1 cellular context compared by ENCODE assay signal in the genomic region with DNA sequence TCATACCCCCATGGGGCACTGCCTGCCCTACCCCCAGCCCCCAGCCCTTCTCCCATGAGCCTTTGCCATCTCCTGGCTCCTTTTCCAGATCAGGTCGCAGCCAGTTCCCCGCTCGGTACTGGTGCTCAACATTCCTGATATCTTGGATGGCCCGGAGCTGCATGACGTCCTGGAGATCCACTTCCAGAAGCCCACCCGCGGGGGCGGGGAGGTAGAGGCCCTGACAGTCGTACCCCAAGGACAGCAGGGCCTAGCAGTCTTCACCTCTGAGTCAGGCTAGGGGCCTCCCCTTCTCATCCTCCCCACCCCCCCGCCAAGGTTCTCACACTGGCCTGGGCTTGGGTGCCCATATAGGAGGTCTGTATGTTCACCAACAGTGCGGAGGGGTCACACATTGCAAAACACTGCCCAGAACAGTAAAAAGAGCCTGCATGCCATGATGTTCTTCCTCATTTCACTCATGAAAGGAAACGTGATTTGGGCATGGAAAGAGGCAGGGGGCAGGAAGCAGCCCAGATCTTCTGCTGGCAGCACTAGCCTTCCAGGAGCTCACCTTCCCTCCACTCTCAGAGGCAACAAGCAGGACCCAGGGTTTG.
TF ChIP-seq lines count a peak whose summit lies in the region.

No MANE protein-coding gene starts in this region.

TF ChIP-seq in IMR-90, 13 proteins besides CTCF, POLR2A, EP300 and RAD21:
- TF ChIP-seq NFE2L2 (IDR thresholded peaks at IDR 0.05; ENCODE audit: low read depth, low read length), result no peak
- TF ChIP-seq CEBPB (IDR thresholded peaks at IDR 0.05; ENCODE audit: low read depth, low read length), result no peak
- no peak for TF ChIP-seq USF2 (IDR thresholded peaks at IDR 0.05; ENCODE audit: low read depth, low read length)
- no peak for TF ChIP-seq RCOR1 (IDR thresholded peaks at IDR 0.05; ENCODE audit: insufficient replicate concordance, low read length)
- no peak for TF ChIP-seq CHD1 (IDR thresholded peaks at IDR 0.05; ENCODE audit: low read depth, low read length)
- no peak for TF ChIP-seq MAFK (IDR thresholded peaks at IDR 0.05; ENCODE audit: low read depth, low read length)
- no peak for TF ChIP-seq ELK1 (IDR thresholded peaks at IDR 0.05; ENCODE audit: borderline replicate concordance, low read depth, low read length)
- no peak for TF ChIP-seq MAZ (IDR thresholded peaks at IDR 0.05; ENCODE audit: borderline replicate concordance, low read depth, low read length)
- no peak for TF ChIP-seq BHLHE40 (IDR thresholded peaks at IDR 0.05; ENCODE audit: low read depth, low read length)
- no peak for TF ChIP-seq FOS (IDR thresholded peaks at IDR 0.05; ENCODE audit: low read depth, low read length)
- TF ChIP-seq SMC3 (IDR thresholded peaks at IDR 0.05; ENCODE audit: low read depth, low read length), result no peak
- no peak for TF ChIP-seq MXI1 (IDR thresholded peaks at IDR 0.05; ENCODE audit: borderline replicate concordance, low read depth, low read length)
- TF ChIP-seq RFX5 (IDR thresholded peaks at IDR 0.05; ENCODE audit: low read depth, low read length), result no peak
